Comparison of ENCODE assay signal across 8 cellular contexts in genomic region chr1:226185153-226186036, GRCh38. TPM values are rescaled to one million over a fixed set of nuclear protein-coding genes. Genes with fewer than 3 reads are reported as not detected.
DNase-seq lines count a peak whose midpoint lies in the region; ATAC-seq, FAIRE-seq and TF ChIP-seq lines count a peak whose summit lies in the region.

No MANE protein-coding gene starts in this region.

- DNase-seq in CD4-positive, alpha-beta memory T cell, result peak in 1 of 5 donors; percentile 4
- no peak for DNase-seq in central memory CD8-positive, alpha-beta T cell (ENCODE audit: low spot score in 2 of 2)
- no peak for DNase-seq in frontal cortex (ENCODE audit: low spot score in 2 of 2)
- DNase-seq in DMS53 treated with DMSO at 0.1 percent for 48 hours (lab: John Stamatoyannopoulos, UW; ENCODE audit: unreplicated experiment), result no peak

- H4K20me1 ChIP-seq in Loucy (ENCODE audit: insufficient read depth, low read length, poor library complexity, severe bottlenecking), result peaks cover 45% of the 10 kb centered on the region

- H3K79me2 ChIP-seq in Loucy (ENCODE audit: insufficient read depth, low read length), result peaks cover 71% of the 10 kb centered on the region

- H3K36me3 Mint-ChIP-seq in CD4-positive, alpha-beta memory T cell, result peaks cover 12 to 27% of the 10 kb centered on the region in 2 donors
- H3K36me3 Mint-ChIP-seq in central memory CD8-positive, alpha-beta T cell (ENCODE audit: insufficient read depth), result peaks cover 26% of the 10 kb centered on the region

- peak overlapping the region; percentile 90 to 97 (median 93) for H3K27ac Mint-ChIP-seq in CD4-positive, alpha-beta memory T cell
- peak overlapping the region; percentile 91 for H3K27ac Mint-ChIP-seq in central memory CD8-positive, alpha-beta T cell (ENCODE audit: low read depth)

- intact Hi-C loops in CD4-positive, alpha-beta memory T cell (cut with micrococcal nuclease), result loop anchor here (2.0 to 5.0 kb wide), 4 partner anchors 122 to 719 kb away; partner anchors contain the start of genes LIN9, PARP1 and SDE2

- H3K27ac ChIP-seq in CD4-positive, alpha-beta memory T cell (ENCODE audit: low read depth, low read length), result peak overlapping the region; percentile 70

- peak overlapping the region; percentile 89 to 98 (median 94) for H3K4me3 Mint-ChIP-seq in CD4-positive, alpha-beta memory T cell
- H3K4me3 Mint-ChIP-seq in central memory CD8-positive, alpha-beta T cell, result peak overlapping the region; percentile 92

- no peak for TF ChIP-seq CTCF in Loucy (conservative IDR thresholded peaks at IDR 0.05; ENCODE audit: low read length)

- POLR2A ChIA-PET in CD4-positive, alpha-beta memory T cell (lab: Charles Lee; ENCODE audit: partially characterized antibody), result interaction anchor here (0.8 to 1.5 kb wide), 6 partner anchors 11 to 186 kb away, joined by 3 to 4 read pairs (median 3); partner anchors contain the start of gene LIN9

- peak overlapping the region; percentile 86 to 98 for H3K4me3 ChIP-seq in CD4-positive, alpha-beta memory T cell (ENCODE audit: low read length in 2 of 2)
- peak overlapping the region; percentile 99 for H3K4me3 ChIP-seq in Loucy (ENCODE audit: low read length, poor library complexity, severe bottlenecking)
- peak overlapping the region; percentile 73 for H3K4me3 ChIP-seq in mucosa of stomach (ENCODE audit: low read length)

- H2AFZ ChIP-seq in Loucy (ENCODE audit: low read length), result no peak overlapping the region

- ATAC-seq in central memory CD8-positive, alpha-beta T cell (replicated peaks; ENCODE audit: extremely low read depth, poor library complexity, severe bottlenecking), result no peak
- no peak for ATAC-seq in GM19463 (IDR thresholded peaks at IDR 0.05; ENCODE audit: unreplicated experiment)
- ATAC-seq in GM18873 (IDR thresholded peaks at IDR 0.05; ENCODE audit: low FRiP score, unreplicated experiment), result no peak

- peaks cover 47% of the 10 kb centered on the region for H3K4me1 ChIP-seq in CD4-positive, alpha-beta memory T cell (ENCODE audit: insufficient read depth, low read length)
- H3K4me1 ChIP-seq in Loucy (ENCODE audit: insufficient read depth, low read length, poor library complexity, severe bottlenecking) (peaks cover 44% of the 10 kb centered on the region), mucosa of stomach (ENCODE audit: control insufficient read depth, insufficient read depth, low read length) (peaks cover 31% of the 10 kb centered on the region)

- H3K9me2 ChIP-seq in Loucy (replicated peaks; ENCODE audit: low read depth, low read length), result no peaks in the 10 kb centered on the region

- no peaks in the 10 kb centered on the region for H3K27me3 ChIP-seq in CD4-positive, alpha-beta memory T cell (ENCODE audit: insufficient read depth, low read length)
- H3K27me3 ChIP-seq in Loucy (ENCODE audit: insufficient read depth, low read length, poor library complexity, severe bottlenecking), result no peaks in the 10 kb centered on the region
- H3K27me3 ChIP-seq in mucosa of stomach (ENCODE audit: control insufficient read depth, insufficient read depth, low read length), result no peaks in the 10 kb centered on the region

- no peaks in the 10 kb centered on the region for H3K36me3 ChIP-seq in CD4-positive, alpha-beta memory T cell (ENCODE audit: insufficient read depth, low read length)
- H3K36me3 ChIP-seq in Loucy (ENCODE audit: insufficient read depth, low read length) (no peaks in the 10 kb centered on the region), mucosa of stomach (ENCODE audit: control insufficient read depth, insufficient read depth, low read length) (no peaks in the 10 kb centered on the region)

- CTCF ChIA-PET in CD4-positive, alpha-beta memory T cell (lab: Charles Lee; ENCODE audit: partially characterized antibody), result interaction anchor here (0.7 to 6.5 kb wide), 4 partner anchors 11 to 148 kb away, joined by 3 to 48 read pairs (median 14); no protein-coding TSS in a partner anchor

- peaks cover 2% of the 10 kb centered on the region; the same call in 1 of the 2 replicates for H3F3A ChIP-seq in Loucy (ENCODE audit: low read depth)

- FAIRE-seq in frontal cortex (lab: Jason Lieb, UNC), result no peak

- no peaks in the 10 kb centered on the region for H3K27me3 Mint-ChIP-seq in CD4-positive, alpha-beta memory T cell
- H3K27me3 Mint-ChIP-seq in central memory CD8-positive, alpha-beta T cell, result no peaks in the 10 kb centered on the region

- H3K9ac ChIP-seq in Loucy (ENCODE audit: low read depth, low read length, poor library complexity, severe bottlenecking) (peak overlapping the region; percentile 97), mucosa of stomach (ENCODE audit: low read length) (peak overlapping the region; percentile 96)

- H3K4me2 ChIP-seq in Loucy (ENCODE audit: low read depth, low read length, poor library complexity, severe bottlenecking), result peak overlapping the region; percentile 96

- H3K9me3 Mint-ChIP-seq in CD4-positive, alpha-beta memory T cell, result no peaks in the 10 kb centered on the region
- H3K9me3 Mint-ChIP-seq in central memory CD8-positive, alpha-beta T cell, result no peaks in the 10 kb centered on the region

- no peaks in the 10 kb centered on the region for H3K9me3 ChIP-seq in CD4-positive, alpha-beta memory T cell (ENCODE audit: control insufficient read depth in 1 of 2, low read length in 2 of 2)
- H3K9me3 ChIP-seq in Loucy (ENCODE audit: insufficient read depth, low read depth, low read length), result no peaks in the 10 kb centered on the region
- H3K9me3 ChIP-seq in mucosa of stomach (ENCODE audit: control insufficient read depth, low read length), result no peaks in the 10 kb centered on the region

- peaks cover 26 to 50% (median 37%) of the 10 kb centered on the region in 4 donors for H3K4me1 Mint-ChIP-seq in CD4-positive, alpha-beta memory T cell
- peaks cover 39% of the 10 kb centered on the region for H3K4me1 Mint-ChIP-seq in central memory CD8-positive, alpha-beta T cell

RNA-seq across cellular contexts. Expression of gene ACBD3, which starts 1.1 kb away (rescaled TPM):
- 10 to 100 TPM; 28.7 to 29.7 TPM for total RNA-seq in CD4-positive, alpha-beta memory T cell
- polyA plus RNA-seq in CD4-positive, alpha-beta memory T cell, result 10 to 100 TPM; 10.1 to 22.8 TPM
- total RNA-seq in frontal cortex, result 49.7 TPM

RNA-seq across cellular contexts. Expression of gene MIXL1, which starts 38.1 kb away (rescaled TPM):
- total RNA-seq in CD4-positive, alpha-beta memory T cell, result not detected
- not detected for polyA plus RNA-seq in CD4-positive, alpha-beta memory T cell
- not detected for total RNA-seq in frontal cortex
